In genomic region chr17:28996554-28997096, GRCh38 we compare ENCODE assay signal across 1 cellular context.
A peak's percentile ranks its signal among the peaks of the same experiment; 100 is the strongest.
TF ChIP-seq lines count a peak whose summit lies in the region.

No MANE protein-coding gene starts in this region.

TF ChIP-seq in HepG2, 621 proteins besides CTCF, POLR2A, EP300 and RAD21 (continued from another document and continues in another):
- TF ChIP-seq HNF1A (IDR thresholded peaks at IDR 0.05; ENCODE audit: low read depth) (no peak), HNF1A (CRISPR knock-in tag; IDR thresholded peaks at IDR 0.05; ENCODE audit: borderline replicate concordance) (0 out of 2 replicates have a peak, but pooled peaks have one; percentile 43), ZNF207 (IDR thresholded peaks at IDR 0.05; ENCODE audit: borderline replicate concordance) (no peak), ZNF280D (CRISPR knock-in tag; IDR thresholded peaks at IDR 0.05) (no peak), ZNF747 (CRISPR knock-in tag; IDR thresholded peaks at IDR 0.05; ENCODE audit: borderline replicate concordance) (no peak; the same call in 1 of the 2 replicates), ERF (CRISPR knock-in tag; IDR thresholded peaks at IDR 0.05) (no peak), ZNF672 (CRISPR knock-in tag; IDR thresholded peaks at IDR 0.05) (no peak), IRX3 (CRISPR knock-in tag; IDR thresholded peaks at IDR 0.05; ENCODE audit: borderline replicate concordance, low read depth) (no peak), PHB2 (IDR thresholded peaks at IDR 0.05; ENCODE audit: partially characterized antibody) (no peak), ZSCAN25 (CRISPR knock-in tag; IDR thresholded peaks at IDR 0.05) (no peak; the same call in 1 of the 2 replicates), IKZF1 (IDR thresholded peaks at IDR 0.05) (no peak), CENPBD1 (CRISPR knock-in tag; IDR thresholded peaks at IDR 0.05; ENCODE audit: borderline replicate concordance, low read depth) (no peak), ZNF670 (CRISPR knock-in tag; IDR thresholded peaks at IDR 0.05; ENCODE audit: borderline replicate concordance) (no peak), ZNF878 (CRISPR knock-in tag; IDR thresholded peaks at IDR 0.05) (no peak), CCAR2 (optimal IDR thresholded peaks at IDR 0.05; ENCODE audit: low read depth, low read length) (no peak), CREB3 (CRISPR knock-in tag; IDR thresholded peaks at IDR 0.05) (no peak), FOXP4 (CRISPR knock-in tag; IDR thresholded peaks at IDR 0.05) (peak; percentile 23), ZNF557 (CRISPR knock-in tag; IDR thresholded peaks at IDR 0.05) (no peak), ZNF549 (CRISPR knock-in tag; IDR thresholded peaks at IDR 0.05) (no peak), SAFB2 (CRISPR knock-in tag; IDR thresholded peaks at IDR 0.05; ENCODE audit: borderline replicate concordance, low read depth) (no peak; the same call in 1 of the 2 replicates), U2AF1 (optimal IDR thresholded peaks at IDR 0.05; ENCODE audit: low read depth, low read length) (no peak), ZZZ3 (CRISPR knock-in tag; IDR thresholded peaks at IDR 0.05; ENCODE audit: borderline replicate concordance) (peak; percentile 80; the same call in 1 of the 2 replicates), AGO2 (optimal IDR thresholded peaks at IDR 0.05; ENCODE audit: low read depth, low read length) (no peak), HBP1 (CRISPR knock-in tag; IDR thresholded peaks at IDR 0.05; ENCODE audit: low read depth) (no peak), TBP (CRISPR knock-in tag; IDR thresholded peaks at IDR 0.05) (no peak), ATF2 (CRISPR knock-in tag; IDR thresholded peaks at IDR 0.05) (no peak), ZNF646 (CRISPR knock-in tag; IDR thresholded peaks at IDR 0.05) (no peak), KAT8 (CRISPR knock-in tag; IDR thresholded peaks at IDR 0.05) (no peak), RARA (CRISPR knock-in tag; IDR thresholded peaks at IDR 0.05) (peak; percentile 79), RARG (CRISPR knock-in tag; IDR thresholded peaks at IDR 0.05; ENCODE audit: low read depth) (no peak), ZNF564 (CRISPR knock-in tag; IDR thresholded peaks at IDR 0.05) (no peak), GFI1 (CRISPR knock-in tag; IDR thresholded peaks at IDR 0.05; ENCODE audit: borderline replicate concordance) (no peak), SIN3A (IDR thresholded peaks at IDR 0.05; ENCODE audit: borderline replicate concordance, low read depth, low read length) (no peak), NFIC (IDR thresholded peaks at IDR 0.05; ENCODE audit: low read length) (no peak), ONECUT2 (CRISPR knock-in tag; IDR thresholded peaks at IDR 0.05) (no peak), ZNF737 (CRISPR knock-in tag; IDR thresholded peaks at IDR 0.05; ENCODE audit: borderline replicate concordance) (no peak), SRY (CRISPR knock-in tag; IDR thresholded peaks at IDR 0.05) (no peak), HNF4A (CRISPR knock-in tag; IDR thresholded peaks at IDR 0.05) (peak; percentile 76), ZNF724P (CRISPR knock-in tag; IDR thresholded peaks at IDR 0.05; ENCODE audit: borderline replicate concordance) (no peak), ZNF891 (CRISPR knock-in tag; IDR thresholded peaks at IDR 0.05) (no peak), TOE1 (CRISPR knock-in tag; IDR thresholded peaks at IDR 0.05) (no peak), RNF2 (conservative IDR thresholded peaks at IDR 0.05; ENCODE audit: low read depth) (no peak), ZBTB3 (CRISPR knock-in tag; IDR thresholded peaks at IDR 0.05; ENCODE audit: borderline replicate concordance, low read depth) (0 out of 2 replicates have a peak, but pooled peaks have one; percentile 64), ZNF773 (CRISPR knock-in tag; IDR thresholded peaks at IDR 0.05; ENCODE audit: borderline replicate concordance) (no peak), JUNB (CRISPR knock-in tag; IDR thresholded peaks at IDR 0.05; ENCODE audit: borderline replicate concordance) (no peak)
